8 cellular contexts compared by ENCODE assay signal in genomic region chr15:41416162-41416741, GRCh38. TPM values are rescaled to one million over a fixed set of nuclear protein-coding genes. Genes with fewer than 3 reads are reported as not detected.
DNase-seq lines count a peak whose midpoint lies in the region; ATAC-seq, FAIRE-seq and TF ChIP-seq lines count a peak whose summit lies in the region.

No MANE protein-coding gene starts in this region.

- dilution Hi-C loops in keratinocyte (cut with MboI; ENCODE audit: extremely low pct_ligation_motif_present, low sequenced_read_pairs): no loop called here

- peak; percentile 12 for ATAC-seq in HG03066 (IDR thresholded peaks at IDR 0.05; ENCODE audit: low read depth, unreplicated experiment)
- ATAC-seq in activated naive CD8-positive, alpha-beta T cell treated with anti-CD3 and anti-CD28 coated beads, Interleukin-2, amount 50 U/mL, for 24 hours: no peak

- 25 to 26% methylated on average over 19 of the region's 19 CpGs for WGBS in testis, 2 donors

- peak overlapping the region; percentile 95 for H3K9ac ChIP-seq in keratinocyte (ENCODE audit: control insufficient read depth, extremely low read depth, insufficient read depth, low read length)

- peak overlapping the region; percentile 57 for H3K4me2 ChIP-seq in keratinocyte (ENCODE audit: control insufficient read depth, extremely low read depth, insufficient read depth, low read depth, low read length)

- TF ChIP-seq CTCF in GM12865 (IDR thresholded peaks at IDR 0.05; ENCODE audit: insufficient read depth, low read depth, low read length, missing control alignments) (no peak), keratinocyte (optimal IDR thresholded peaks at IDR 0.05 in 1 of 3, IDR thresholded peaks at IDR 0.05 in 1 of 3, conservative IDR thresholded peaks at IDR 0.05 in 1 of 3; ENCODE audit: extremely low read depth in 1 of 3, insufficient read depth in 2 of 3, low read length in 3 of 3) (no peak), testis (IDR thresholded peaks at IDR 0.05) (no peak)

- H3K36me3 ChIP-seq in keratinocyte (ENCODE audit: control insufficient read depth in 2 of 2, extremely low read depth in 1 of 2, insufficient read depth in 2 of 2, low read length in 2 of 2) (no peaks in the 10 kb centered on the region), testis (ENCODE audit: low read depth, missing control alignments) (no peaks in the 10 kb centered on the region)

- FAIRE-seq in keratinocyte (lab: Jason Lieb, UNC) (no peak), H54 (lab: Jason Lieb, UNC) (no peak)

- TF ChIP-seq POLR2A in testis (IDR thresholded peaks at IDR 0.05): no peak
- no peak for TF ChIP-seq POLR2A in H54 (IDR thresholded peaks at IDR 0.05; ENCODE audit: low read depth, low read length)

- peaks cover 46% of the 10 kb centered on the region for H3K4me1 Mint-ChIP-seq in activated naive CD8-positive, alpha-beta T cell treated with anti-CD3 and anti-CD28 coated beads, Interleukin-2, amount 50 U/mL, for 24 hours

- intact Hi-C loops in testis (cut with DNase I; ENCODE audit: low total_unique reads): no loop called here

- peak overlapping the region; percentile 90 for H3K4me3 Mint-ChIP-seq in activated naive CD8-positive, alpha-beta T cell treated with anti-CD3 and anti-CD28 coated beads, Interleukin-2, amount 50 U/mL, for 24 hours

- H3K36me3 Mint-ChIP-seq in activated naive CD8-positive, alpha-beta T cell treated with anti-CD3 and anti-CD28 coated beads, Interleukin-2, amount 50 U/mL, for 24 hours (ENCODE audit: low read depth): peaks cover 8% of the 10 kb centered on the region

- H3K4me1 ChIP-seq in keratinocyte (ENCODE audit: control insufficient read depth, extremely low read depth, insufficient read depth, low read length): peaks cover 18% of the 10 kb centered on the region
- peaks cover 19% of the 10 kb centered on the region for H3K4me1 ChIP-seq in testis

- H3K27ac Mint-ChIP-seq in activated naive CD8-positive, alpha-beta T cell treated with anti-CD3 and anti-CD28 coated beads, Interleukin-2, amount 50 U/mL, for 24 hours: peak overlapping the region; percentile 93

- H3K27me3 Mint-ChIP-seq in activated naive CD8-positive, alpha-beta T cell treated with anti-CD3 and anti-CD28 coated beads, Interleukin-2, amount 50 U/mL, for 24 hours: no peaks in the 10 kb centered on the region

- H3K9me1 ChIP-seq in keratinocyte (ENCODE audit: control insufficient read depth, extremely low read depth, insufficient read depth, low read length): no peaks in the 10 kb centered on the region

- H3K27ac ChIP-seq in keratinocyte (ENCODE audit: control insufficient read depth, insufficient read depth, low read length) (peak overlapping the region; percentile 84), testis (peak overlapping the region; percentile 73 to 89)

- DNase-seq in GM12865 (ENCODE audit: low read depth): no peak
- DNase-seq in activated naive CD8-positive, alpha-beta T cell treated with anti-CD3 and anti-CD28 coated beads, Interleukin-2, amount 50 U/mL, for 24 hours: peak; percentile 12
- DNase-seq in keratinocyte (ENCODE audit: low read depth, low spot score): no peak
- no peak for DNase-seq in testis
- no peak for DNase-seq in H54 (ENCODE audit: insufficient read length, low spot score)
- no peak for DNase-seq in EL
- DNase-seq in DMS 273 (lab: John Stamatoyannopoulos, UW; ENCODE audit: unreplicated experiment): no peak

- H3K4me3 ChIP-seq in GM12865 (ENCODE audit: low read depth, low read length) (peak overlapping the region; percentile 98), keratinocyte (ENCODE audit: control insufficient read depth in 2 of 3, extremely low read depth in 1 of 3, insufficient read depth in 2 of 3, low read depth in 1 of 3, low read length in 3 of 3) (peak overlapping the region; percentile 86 to 100 (median 95)), testis (peak overlapping the region; percentile 81 to 99)

- peak overlapping the region; percentile 83 for H2AFZ ChIP-seq in keratinocyte (ENCODE audit: control insufficient read depth, low read length)

- H3K27me3 ChIP-seq in keratinocyte (ENCODE audit: control insufficient read depth, extremely low read depth, insufficient read depth, low read length) (no peaks in the 10 kb centered on the region), testis (no peaks in the 10 kb centered on the region)

- H3K9me3 ChIP-seq in keratinocyte (ENCODE audit: control insufficient read depth, low read depth, low read length): no peaks in the 10 kb centered on the region
- no peaks in the 10 kb centered on the region for H3K9me3 ChIP-seq in testis

- H3K79me2 ChIP-seq in keratinocyte (ENCODE audit: control insufficient read depth, insufficient read depth, low read length): peaks cover 56% of the 10 kb centered on the region

- no peaks in the 10 kb centered on the region for H3K9me3 Mint-ChIP-seq in activated naive CD8-positive, alpha-beta T cell treated with anti-CD3 and anti-CD28 coated beads, Interleukin-2, amount 50 U/mL, for 24 hours

- H4K20me1 ChIP-seq in keratinocyte (ENCODE audit: control insufficient read depth, extremely low read depth, insufficient read depth, low read length): no peaks in the 10 kb centered on the region

RNA-seq across cellular contexts. Expression of gene RTF1, which starts 0.6 kb away (rescaled TPM):
- 24.2 to 30.5 TPM (median 28.5 TPM) in 3 replicates for polyA plus RNA-seq in keratinocyte
- 44.6 TPM for polyA plus RNA-seq in keratinocyte (2011; ENCODE audit: low read depth)
- 23.5 and 31.5 TPM in 2 replicates for polyA plus RNA-seq in keratinocyte (2011; cell fraction: cytosol; rRNA removed)
- polyA plus RNA-seq in keratinocyte (2011; cell fraction: nucleus; rRNA removed): 30.7 and 32.3 TPM in 2 replicates
- 21.7 and 24.5 TPM in 2 replicates for polyA plus RNA-seq in keratinocyte (2012; ENCODE audit: low replicate concordance)
- 8.7 to 17.2 TPM (median 15.1 TPM) in 3 replicates for polyA minus RNA-seq in keratinocyte
- 24.4 TPM for polyA minus RNA-seq in keratinocyte (2011; cell fraction: cytosol; rRNA and poly(A)+ RNA removed)
- polyA minus RNA-seq in keratinocyte (2011; cell fraction: nucleus; rRNA and poly(A)+ RNA removed): 10.2 and 21.1 TPM in 2 replicates
- 10 to 100 TPM; 56.9 to 82.7 TPM for total RNA-seq in testis
- 27.8 TPM for polyA plus RNA-seq in testis (ENCODE audit: insufficient read depth, low read depth, low replicate concordance)

RNA-seq across cellular contexts. Expression of gene NDUFAF1, which starts 14.0 kb away (rescaled TPM):
- polyA plus RNA-seq in keratinocyte: 27.4 to 36.7 TPM (median 30.3 TPM) in 3 replicates
- 54.0 TPM for polyA plus RNA-seq in keratinocyte (2011; ENCODE audit: low read depth)
- polyA plus RNA-seq in keratinocyte (2011; cell fraction: cytosol; rRNA removed): 24.8 and 34.9 TPM in 2 replicates
- polyA plus RNA-seq in keratinocyte (2011; cell fraction: nucleus; rRNA removed): 19.8 and 35.1 TPM in 2 replicates
- polyA plus RNA-seq in keratinocyte (2012; ENCODE audit: low replicate concordance): 26.1 and 32.4 TPM in 2 replicates
- 1.1 to 13.0 TPM (median 8.0 TPM) in 3 replicates for polyA minus RNA-seq in keratinocyte
- 11.5 TPM for polyA minus RNA-seq in keratinocyte (2011; cell fraction: cytosol; rRNA and poly(A)+ RNA removed)
- 5.6 and 12.6 TPM in 2 replicates for polyA minus RNA-seq in keratinocyte (2011; cell fraction: nucleus; rRNA and poly(A)+ RNA removed)
- total RNA-seq in testis: 10 to 100 TPM; 23.4 to 25.0 TPM
- polyA plus RNA-seq in testis (ENCODE audit: insufficient read depth, low read depth, low replicate concordance): 49.7 TPM
